Comparison of ENCODE assay signal across 26 cellular contexts in the genomic region with DNA sequence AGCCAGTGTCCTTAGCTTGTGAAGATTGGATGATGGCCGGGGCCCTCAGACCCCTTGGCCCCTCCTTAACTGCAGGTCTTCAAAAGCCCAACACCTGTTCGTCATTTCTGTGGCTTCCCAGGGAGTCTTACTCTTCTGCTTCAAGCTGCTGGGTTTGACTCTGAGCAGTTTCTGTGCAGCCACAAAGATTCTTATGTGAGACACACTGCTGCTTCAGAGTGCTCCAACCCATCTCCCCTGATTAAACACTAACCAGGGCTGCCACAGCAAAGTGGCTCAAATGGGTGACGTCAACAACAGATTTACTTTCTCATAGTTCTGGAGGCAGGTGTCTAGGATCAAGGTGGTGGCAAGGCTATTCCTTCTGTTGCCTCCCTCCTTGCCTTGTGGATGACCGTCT. TPM values are rescaled to one million over a fixed set of nuclear protein-coding genes. Genes with fewer than 3 reads are reported as not detected.
A peak's percentile ranks its signal among the peaks of the same experiment; 100 is the strongest.
DNase-seq lines count a peak whose midpoint lies in the region; ATAC-seq and TF ChIP-seq lines count a peak whose summit lies in the region.
"Had no signal": no experiment of that assay in that cellular context is flagged by ENCODE, and none has a peak within 500 bp of the region (broad histone marks: within the 10 kb centered on the region; RNA-seq: fewer than 3 reads in every experiment).

No MANE protein-coding gene starts in this region.

- H3K36me3 ChIP-seq in upper lobe of left lung: no peaks in the 10 kb centered on the region
- H3K36me3 ChIP-seq: heart left ventricle, left ventricle myocardium inferior, thoracic aorta had no signal

- peaks cover 31% of the 10 kb centered on the region for H3K4me1 Mint-ChIP-seq in WTC11
- H3K4me1 Mint-ChIP-seq: activated naive CD4-positive, alpha-beta T cell treated with anti-CD3 and anti-CD28 coated beads, Interleukin-2, amount 50 U/mL, for 24 hours; stimulated activated naive B cell treated with anti-CD40 and anti-IgM and Interleukin-4, amounts not matched to agents 10 μg/mL and 1 μg/mL and 100 μg/mL, for 72 hours had no signal

- no peaks in the 10 kb centered on the region for H3K27me3 ChIP-seq in upper lobe of left lung

- ATAC-seq in GM18870 (IDR thresholded peaks at IDR 0.05; ENCODE audit: unreplicated experiment) (peak; percentile 68), GM19463 (IDR thresholded peaks at IDR 0.05; ENCODE audit: unreplicated experiment) (peak; percentile 83), HG02938 (IDR thresholded peaks at IDR 0.05; ENCODE audit: unreplicated experiment) (peak; percentile 95), WTC11 (no peak), upper lobe of left lung (ENCODE audit: low FRiP score in 2 of 2) (no peak)
- ATAC-seq: heart left ventricle; stimulated activated naive B cell treated with anti-CD40 and anti-IgM and Interleukin-4, amounts not matched to agents 10 μg/mL and 1 μg/mL and 100 μg/mL, for 72 hours had no signal

- DNase-seq in NCI-H69 (lab: John Stamatoyannopoulos, UW): peak; percentile 7
- DNase-seq in NCI-H748 (lab: John Stamatoyannopoulos, UW; ENCODE audit: unreplicated experiment): no peak
- DNase-seq in WTC11 (ENCODE audit: low spot score): no peak
- DNase-seq in upper lobe of left lung: no peak
- DNase-seq: activated CD4-positive, CD25-positive, alpha-beta regulatory T cell treated with anti-CD3 and anti-CD28 coated beads, Interleukin-2, amount 50 U/mL, for 72 hours; aorta; caudate nucleus; CD4-positive, alpha-beta T cell; dorsolateral prefrontal cortex; heart left ventricle; left ventricle myocardium inferior; MM.1S; NCI-H1436; NCI-H2171 treated with DMSO at 0.1 percent for 48 hours; NCI-H526 treated with DMSO at 0.1 percent for 48 hours; SHP77; stimulated activated CD4-positive, alpha-beta T cell treated with anti-CD3 and anti-CD28 coated beads, Interleukin-2, amount 100 ng/mL, for 24 hours; stimulated activated naive B cell treated with anti-CD40 and anti-IgM and Interleukin-4, amounts not matched to agents 10 μg/mL and 1 μg/mL and 100 μg/mL, for 72 hours; SW 1271 had no signal

- 79 to 93% methylated on average over 4 of the region's 4 CpGs for WGBS in upper lobe of left lung, 2 donors

- no peak for TF ChIP-seq EP300 in upper lobe of left lung (IDR thresholded peaks at IDR 0.05)

- H3K4me1 ChIP-seq in upper lobe of left lung: no peaks in the 10 kb centered on the region
- H3K4me1 ChIP-seq: heart left ventricle, left ventricle myocardium inferior had no signal

- TF ChIP-seq CTCF in WTC11 (IDR thresholded peaks at IDR 0.05): no peak
- no peak for TF ChIP-seq CTCF in upper lobe of left lung (IDR thresholded peaks at IDR 0.05)

- H3K27ac Mint-ChIP-seq in WTC11: no peak overlapping the region
- H3K27ac Mint-ChIP-seq: activated naive CD4-positive, alpha-beta T cell treated with anti-CD3 and anti-CD28 coated beads, Interleukin-2, amount 50 U/mL, for 24 hours; CD4-positive, alpha-beta T cell; progenitor cell of endocrine pancreas; stimulated activated naive B cell treated with anti-CD40 and anti-IgM and Interleukin-4, amounts not matched to agents 10 μg/mL and 1 μg/mL and 100 μg/mL, for 72 hours had no signal

- H3K4me3 ChIP-seq in upper lobe of left lung: no peak overlapping the region
- H3K4me3 ChIP-seq: dorsolateral prefrontal cortex, heart left ventricle, left ventricle myocardium inferior, skin epidermis, thoracic aorta had no signal

- no peak overlapping the region for H3K4me3 Mint-ChIP-seq in WTC11
- H3K4me3 Mint-ChIP-seq: activated naive CD4-positive, alpha-beta T cell treated with anti-CD3 and anti-CD28 coated beads, Interleukin-2, amount 50 U/mL, for 24 hours; CD4-positive, alpha-beta T cell; stimulated activated naive B cell treated with anti-CD40 and anti-IgM and Interleukin-4, amounts not matched to agents 10 μg/mL and 1 μg/mL and 100 μg/mL, for 72 hours had no signal

- CTCF ChIA-PET in WTC11 (lab: Charles Lee): interaction anchor here (1.4 kb wide), 1 partner anchor 15 kb away, joined by 3 read pairs; no protein-coding TSS in a partner anchor

- POLR2A ChIA-PET in WTC11 (lab: Charles Lee): no interaction called here

- H3K36me3 Mint-ChIP-seq in WTC11: no peaks in the 10 kb centered on the region
- H3K36me3 Mint-ChIP-seq: activated naive CD4-positive, alpha-beta T cell treated with anti-CD3 and anti-CD28 coated beads, Interleukin-2, amount 50 U/mL, for 24 hours; stimulated activated naive B cell treated with anti-CD40 and anti-IgM and Interleukin-4, amounts not matched to agents 10 μg/mL and 1 μg/mL and 100 μg/mL, for 72 hours had no signal

- H3K9me3 Mint-ChIP-seq in WTC11: no peaks in the 10 kb centered on the region
- H3K9me3 Mint-ChIP-seq: CD4-positive, alpha-beta T cell; stimulated activated naive B cell treated with anti-CD40 and anti-IgM and Interleukin-4, amounts not matched to agents 10 μg/mL and 1 μg/mL and 100 μg/mL, for 72 hours had no signal

- no peak overlapping the region for H3K27ac ChIP-seq in upper lobe of left lung
- H3K27ac ChIP-seq: dorsolateral prefrontal cortex, heart left ventricle, left ventricle myocardium inferior, skin epidermis, thoracic aorta had no signal

- H3K9me3 ChIP-seq in upper lobe of left lung: peaks cover 0 to 2% (median 0%) of the 10 kb centered on the region in 4 donors
- H3K9me3 ChIP-seq: thoracic aorta had no signal

- no peak for TF ChIP-seq POLR2A in upper lobe of left lung (IDR thresholded peaks at IDR 0.05)

- no peaks in the 10 kb centered on the region for H3K27me3 Mint-ChIP-seq in WTC11 (ENCODE audit: low read depth)
- H3K27me3 Mint-ChIP-seq: progenitor cell of endocrine pancreas had no signal

TF ChIP-seq in WTC11, 78 proteins besides CTCF, POLR2A, EP300 and RAD21:
- TF ChIP-seq, protein P1, sequence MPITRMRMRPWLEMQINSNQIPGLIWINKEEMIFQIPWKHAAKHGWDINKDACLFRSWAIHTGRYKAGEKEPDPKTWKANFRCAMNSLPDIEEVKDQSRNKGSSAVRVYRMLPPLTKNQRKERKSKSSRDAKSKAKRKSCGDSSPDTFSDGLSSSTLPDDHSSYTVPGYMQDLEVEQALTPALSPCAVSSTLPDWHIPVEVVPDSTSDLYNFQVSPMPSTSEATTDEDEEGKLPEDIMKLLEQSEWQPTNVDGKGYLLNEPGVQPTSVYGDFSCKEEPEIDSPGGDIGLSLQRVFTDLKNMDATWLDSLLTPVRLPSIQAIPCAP (CRISPR knock-in tag; IDR thresholded peaks at IDR 0.05): no peak
- no peak for TF ChIP-seq TCF7 (CRISPR knock-in tag; IDR thresholded peaks at IDR 0.05; ENCODE audit: low read depth)
- TF ChIP-seq ZNF138 (CRISPR knock-in tag; conservative IDR thresholded peaks at IDR 0.05): no peak
- no peak for TF ChIP-seq HMGXB4 (CRISPR knock-in tag; IDR thresholded peaks at IDR 0.05)
- TF ChIP-seq, protein P2, sequence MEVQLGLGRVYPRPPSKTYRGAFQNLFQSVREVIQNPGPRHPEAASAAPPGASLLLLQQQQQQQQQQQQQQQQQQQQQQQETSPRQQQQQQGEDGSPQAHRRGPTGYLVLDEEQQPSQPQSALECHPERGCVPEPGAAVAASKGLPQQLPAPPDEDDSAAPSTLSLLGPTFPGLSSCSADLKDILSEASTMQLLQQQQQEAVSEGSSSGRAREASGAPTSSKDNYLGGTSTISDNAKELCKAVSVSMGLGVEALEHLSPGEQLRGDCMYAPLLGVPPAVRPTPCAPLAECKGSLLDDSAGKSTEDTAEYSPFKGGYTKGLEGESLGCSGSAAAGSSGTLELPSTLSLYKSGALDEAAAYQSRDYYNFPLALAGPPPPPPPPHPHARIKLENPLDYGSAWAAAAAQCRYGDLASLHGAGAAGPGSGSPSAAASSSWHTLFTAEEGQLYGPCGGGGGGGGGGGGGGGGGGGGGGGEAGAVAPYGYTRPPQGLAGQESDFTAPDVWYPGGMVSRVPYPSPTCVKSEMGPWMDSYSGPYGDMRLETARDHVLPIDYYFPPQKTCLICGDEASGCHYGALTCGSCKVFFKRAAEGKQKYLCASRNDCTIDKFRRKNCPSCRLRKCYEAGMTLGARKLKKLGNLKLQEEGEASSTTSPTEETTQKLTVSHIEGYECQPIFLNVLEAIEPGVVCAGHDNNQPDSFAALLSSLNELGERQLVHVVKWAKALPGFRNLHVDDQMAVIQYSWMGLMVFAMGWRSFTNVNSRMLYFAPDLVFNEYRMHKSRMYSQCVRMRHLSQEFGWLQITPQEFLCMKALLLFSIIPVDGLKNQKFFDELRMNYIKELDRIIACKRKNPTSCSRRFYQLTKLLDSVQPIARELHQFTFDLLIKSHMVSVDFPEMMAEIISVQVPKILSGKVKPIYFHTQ (CRISPR knock-in tag; IDR thresholded peaks at IDR 0.05): no peak
- no peak for TF ChIP-seq ELF4 (CRISPR knock-in tag; IDR thresholded peaks at IDR 0.05; ENCODE audit: low read depth)
- TF ChIP-seq HMGA2 (CRISPR knock-in tag; IDR thresholded peaks at IDR 0.05): no peak

RNA-seq across cellular contexts. Expression of gene TSN, which starts 40.8 kb away (rescaled TPM):
- 68.5 to 87.3 TPM (median 77.1 TPM) in 3 replicates for total RNA-seq in WTC11 (2021)
- total RNA-seq in upper lobe of left lung: 10 to 100 TPM in 5 of 6 donors, 1 to 10 TPM in 1; 8.3 to 52.8 (median 40.0) TPM

RNA-seq across cellular contexts. Expression of gene NIFK, which starts 59.6 kb away (rescaled TPM):
- 72.4 to 91.3 TPM (median 74.5 TPM) in 3 replicates for total RNA-seq in WTC11 (2021)
- total RNA-seq in upper lobe of left lung: 10 to 100 TPM; 10.8 to 57.6 (median 27.4) TPM

Comparison
In these comparisons a context has a peak if more than half of its experiments do, and no peak if none do; other contexts are left out.
1. ATAC-seq: peak in GM18870 (single experiment), GM19463 (single experiment) and HG02938 (single experiment); none in WTC11 (single experiment) and upper lobe of left lung (0 of 2).